ENCODE assay signal across 22 cellular contexts in genomic region chr2:105682401-105682800, GRCh38.
DNase-seq lines count a peak whose midpoint lies in the region; ATAC-seq and TF ChIP-seq lines count a peak whose summit lies in the region.
"Had no signal": no experiment of that assay in that cellular context is flagged by ENCODE, and none has a peak within 500 bp of the region (broad histone marks: within the 10 kb centered on the region; RNA-seq: fewer than 3 reads in every experiment).

No MANE protein-coding gene starts in this region.

- no peak overlapping the region for H3K4me3 ChIP-seq in adipocyte (ENCODE audit: low read length)
- H3K4me3 ChIP-seq in hepatocyte: no peak overlapping the region
- H3K4me3 ChIP-seq: GM23248, SJSA1 had no signal

- peak overlapping the region; percentile 33 for H3K27ac ChIP-seq in hepatocyte
- H3K27ac ChIP-seq: GM23248, SJSA1 had no signal

- H3K79me2 ChIP-seq in hepatocyte: no peaks in the 10 kb centered on the region

- no peaks in the 10 kb centered on the region for H3K9me2 ChIP-seq in hepatocyte (replicated peaks; ENCODE audit: insufficient read depth)

- no peak for TF ChIP-seq CTCF in hepatocyte (IDR thresholded peaks at IDR 0.05; ENCODE audit: poor library complexity)

- H3K36me3 ChIP-seq in adipocyte (ENCODE audit: control insufficient read depth, insufficient read depth, low read length, severe bottlenecking) (no peaks in the 10 kb centered on the region), hepatocyte (replicated peaks; ENCODE audit: insufficient read depth, low read depth) (no peaks in the 10 kb centered on the region)
- H3K36me3 ChIP-seq: SJSA1 had no signal

- H2AFZ ChIP-seq in hepatocyte: no peak overlapping the region
- H2AFZ ChIP-seq: GM23248 had no signal

- peaks cover 9% of the 10 kb centered on the region for H3K4me1 ChIP-seq in adipocyte (ENCODE audit: control insufficient read depth, insufficient read depth, low read length)
- H3K4me1 ChIP-seq in hepatocyte (ENCODE audit: insufficient read depth): no peaks in the 10 kb centered on the region
- H3K4me1 ChIP-seq: SJSA1 had no signal

- 85% methylated on average over 6 of the region's 6 CpGs for WGBS in hepatocyte (ENCODE audit: low lambda C conversion rate, missing lambda C conversion rate)

- DNase-seq in NCI-H2107 treated with DMSO at 0.1 percent for 48 hours (lab: John Stamatoyannopoulos, UW; ENCODE audit: unreplicated experiment): peak; percentile 74
- DNase-seq in adipocyte (ENCODE audit: low read depth): peak; percentile 39
- DNase-seq in hepatocyte (ENCODE audit: low spot score): no peak
- peak; percentile 18 for DNase-seq in renal cortical epithelial cell (ENCODE audit: low read depth)
- no peak for DNase-seq in NCI-H2029 (lab: John Stamatoyannopoulos, UW)
- DNase-seq: CD4-positive, CD25-positive, alpha-beta regulatory T cell; COR-L47; DND-41; GM23248; H9; HFFc6; MM.1S; NCI-H1048; NCI-H1417 treated with DMSO at 0.1 percent for 48 hours; NCI-H187; NCI-H226; NCI-H510A treated with DMSO at 0.1 percent for 48 hours; NCI-H82 had no signal

- H3K9me3 ChIP-seq in adipocyte (ENCODE audit: control insufficient read depth, low read length) (no peaks in the 10 kb centered on the region), hepatocyte (ENCODE audit: low read depth) (no peaks in the 10 kb centered on the region)
- H3K9me3 ChIP-seq: SJSA1 had no signal

- H3K4me2 ChIP-seq in hepatocyte: peak overlapping the region; percentile 22

- H3K27me3 ChIP-seq in adipocyte (replicated peaks; ENCODE audit: control insufficient read depth, insufficient read depth, low read length): peaks cover 25% of the 10 kb centered on the region
- no peaks in the 10 kb centered on the region for H3K27me3 ChIP-seq in hepatocyte

- ATAC-seq in HG02610 (IDR thresholded peaks at IDR 0.05; ENCODE audit: unreplicated experiment): no peak
- ATAC-seq in HG03196 (IDR thresholded peaks at IDR 0.05; ENCODE audit: unreplicated experiment): no peak
- ATAC-seq: Right ventricle myocardium inferior had no signal

- H3K9ac ChIP-seq in adipocyte (ENCODE audit: low read length): no peak overlapping the region
- H3K9ac ChIP-seq: GM23248 had no signal

- H4K20me1 ChIP-seq in hepatocyte (ENCODE audit: insufficient read depth, poor library complexity, severe bottlenecking): no peaks in the 10 kb centered on the region

Comparison
In these comparisons a context has a peak if more than half of its experiments do, and no peak if none do; other contexts are left out.
1. DNase-seq: peak in NCI-H2107 treated with DMSO at 0.1 percent for 48 hours (single experiment), adipocyte (single experiment) and renal cortical epithelial cell (single experiment); none in hepatocyte (single experiment) and NCI-H2029 (single experiment).